1 cellular context compared by ENCODE assay signal in genomic region chr12:73057428-73057827, GRCh38.
TF ChIP-seq lines count a peak whose summit lies in the region.

No MANE protein-coding gene starts in this region.

TF ChIP-seq in GM23338, 12 proteins besides CTCF, POLR2A, EP300 and RAD21 (continued from another document):
- TF ChIP-seq, protein P1, sequence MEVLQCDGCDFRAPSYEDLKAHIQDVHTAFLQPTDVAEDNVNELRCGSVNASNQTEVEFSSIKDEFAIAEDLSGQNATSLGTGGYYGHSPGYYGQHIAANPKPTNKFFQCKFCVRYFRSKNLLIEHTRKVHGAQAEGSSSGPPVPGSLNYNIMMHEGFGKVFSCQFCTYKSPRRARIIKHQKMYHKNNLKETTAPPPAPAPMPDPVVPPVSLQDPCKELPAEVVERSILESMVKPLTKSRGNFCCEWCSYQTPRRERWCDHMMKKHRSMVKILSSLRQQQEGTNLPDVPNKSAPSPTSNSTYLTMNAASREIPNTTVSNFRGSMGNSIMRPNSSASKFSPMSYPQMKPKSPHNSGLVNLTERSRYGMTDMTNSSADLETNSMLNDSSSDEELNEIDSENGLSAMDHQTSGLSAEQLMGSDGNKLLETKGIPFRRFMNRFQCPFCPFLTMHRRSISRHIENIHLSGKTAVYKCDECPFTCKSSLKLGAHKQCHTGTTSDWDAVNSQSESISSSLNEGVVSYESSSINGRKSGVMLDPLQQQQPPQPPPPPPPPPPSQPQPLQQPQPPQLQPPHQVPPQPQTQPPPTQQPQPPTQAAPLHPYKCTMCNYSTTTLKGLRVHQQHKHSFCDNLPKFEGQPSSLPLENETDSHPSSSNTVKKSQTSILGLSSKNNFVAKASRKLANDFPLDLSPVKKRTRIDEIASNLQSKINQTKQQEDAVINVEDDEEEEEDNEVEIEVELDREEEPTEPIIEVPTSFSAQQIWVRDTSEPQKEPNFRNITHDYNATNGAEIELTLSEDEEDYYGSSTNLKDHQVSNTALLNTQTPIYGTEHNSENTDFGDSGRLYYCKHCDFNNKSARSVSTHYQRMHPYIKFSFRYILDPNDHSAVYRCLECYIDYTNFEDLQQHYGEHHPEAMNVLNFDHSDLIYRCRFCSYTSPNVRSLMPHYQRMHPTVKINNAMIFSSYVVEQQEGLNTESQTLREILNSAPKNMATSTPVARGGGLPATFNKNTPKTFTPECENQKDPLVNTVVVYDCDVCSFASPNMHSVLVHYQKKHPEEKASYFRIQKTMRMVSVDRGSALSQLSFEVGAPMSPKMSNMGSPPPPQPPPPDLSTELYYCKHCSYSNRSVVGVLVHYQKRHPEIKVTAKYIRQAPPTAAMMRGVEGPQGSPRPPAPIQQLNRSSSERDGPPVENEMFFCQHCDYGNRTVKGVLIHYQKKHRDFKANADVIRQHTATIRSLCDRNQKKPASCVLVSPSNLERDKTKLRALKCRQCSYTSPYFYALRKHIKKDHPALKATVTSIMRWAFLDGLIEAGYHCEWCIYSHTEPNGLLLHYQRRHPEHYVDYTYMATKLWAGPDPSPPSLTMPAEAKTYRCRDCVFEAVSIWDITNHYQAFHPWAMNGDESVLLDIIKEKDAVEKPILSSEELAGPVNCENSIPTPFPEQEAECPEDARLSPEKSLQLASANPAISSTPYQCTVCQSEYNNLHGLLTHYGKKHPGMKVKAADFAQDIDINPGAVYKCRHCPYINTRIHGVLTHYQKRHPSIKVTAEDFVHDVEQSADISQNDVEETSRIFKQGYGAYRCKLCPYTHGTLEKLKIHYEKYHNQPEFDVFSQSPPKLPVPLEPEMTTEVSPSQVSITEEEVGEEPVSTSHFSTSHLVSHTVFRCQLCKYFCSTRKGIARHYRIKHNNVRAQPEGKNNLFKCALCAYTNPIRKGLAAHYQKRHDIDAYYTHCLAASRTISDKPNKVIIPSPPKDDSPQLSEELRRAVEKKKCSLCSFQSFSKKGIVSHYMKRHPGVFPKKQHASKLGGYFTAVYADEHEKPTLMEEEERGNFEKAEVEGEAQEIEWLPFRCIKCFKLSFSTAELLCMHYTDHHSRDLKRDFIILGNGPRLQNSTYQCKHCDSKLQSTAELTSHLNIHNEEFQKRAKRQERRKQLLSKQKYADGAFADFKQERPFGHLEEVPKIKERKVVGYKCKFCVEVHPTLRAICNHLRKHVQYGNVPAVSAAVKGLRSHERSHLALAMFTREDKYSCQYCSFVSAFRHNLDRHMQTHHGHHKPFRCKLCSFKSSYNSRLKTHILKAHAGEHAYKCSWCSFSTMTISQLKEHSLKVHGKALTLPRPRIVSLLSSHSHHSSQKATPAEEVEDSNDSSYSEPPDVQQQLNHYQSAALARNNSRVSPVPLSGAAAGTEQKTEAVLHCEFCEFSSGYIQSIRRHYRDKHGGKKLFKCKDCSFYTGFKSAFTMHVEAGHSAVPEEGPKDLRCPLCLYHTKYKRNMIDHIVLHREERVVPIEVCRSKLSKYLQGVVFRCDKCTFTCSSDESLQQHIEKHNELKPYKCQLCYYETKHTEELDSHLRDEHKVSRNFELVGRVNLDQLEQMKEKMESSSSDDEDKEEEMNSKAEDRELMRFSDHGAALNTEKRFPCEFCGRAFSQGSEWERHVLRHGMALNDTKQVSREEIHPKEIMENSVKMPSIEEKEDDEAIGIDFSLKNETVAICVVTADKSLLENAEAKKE (CRISPR knock-in tag; IDR thresholded peaks at IDR 0.05) = no peak
- TF ChIP-seq CREB1 (CRISPR knock-in tag; IDR thresholded peaks at IDR 0.05; ENCODE audit: low read depth) (no peak), JUNB (IDR thresholded peaks at IDR 0.05; ENCODE audit: unreplicated experiment) (no peak), ZNF114 (CRISPR knock-in tag; IDR thresholded peaks at IDR 0.05) (no peak), POLR2AphosphoS5 (IDR thresholded peaks at IDR 0.05; ENCODE audit: low read depth) (no peak), EZH2 (IDR thresholded peaks at IDR 0.05; ENCODE audit: low read depth, unreplicated experiment) (no peak), EZH2phosphoT487 (IDR thresholded peaks at IDR 0.05; ENCODE audit: unreplicated experiment) (no peak)
- TF ChIP-seq, protein P2, sequence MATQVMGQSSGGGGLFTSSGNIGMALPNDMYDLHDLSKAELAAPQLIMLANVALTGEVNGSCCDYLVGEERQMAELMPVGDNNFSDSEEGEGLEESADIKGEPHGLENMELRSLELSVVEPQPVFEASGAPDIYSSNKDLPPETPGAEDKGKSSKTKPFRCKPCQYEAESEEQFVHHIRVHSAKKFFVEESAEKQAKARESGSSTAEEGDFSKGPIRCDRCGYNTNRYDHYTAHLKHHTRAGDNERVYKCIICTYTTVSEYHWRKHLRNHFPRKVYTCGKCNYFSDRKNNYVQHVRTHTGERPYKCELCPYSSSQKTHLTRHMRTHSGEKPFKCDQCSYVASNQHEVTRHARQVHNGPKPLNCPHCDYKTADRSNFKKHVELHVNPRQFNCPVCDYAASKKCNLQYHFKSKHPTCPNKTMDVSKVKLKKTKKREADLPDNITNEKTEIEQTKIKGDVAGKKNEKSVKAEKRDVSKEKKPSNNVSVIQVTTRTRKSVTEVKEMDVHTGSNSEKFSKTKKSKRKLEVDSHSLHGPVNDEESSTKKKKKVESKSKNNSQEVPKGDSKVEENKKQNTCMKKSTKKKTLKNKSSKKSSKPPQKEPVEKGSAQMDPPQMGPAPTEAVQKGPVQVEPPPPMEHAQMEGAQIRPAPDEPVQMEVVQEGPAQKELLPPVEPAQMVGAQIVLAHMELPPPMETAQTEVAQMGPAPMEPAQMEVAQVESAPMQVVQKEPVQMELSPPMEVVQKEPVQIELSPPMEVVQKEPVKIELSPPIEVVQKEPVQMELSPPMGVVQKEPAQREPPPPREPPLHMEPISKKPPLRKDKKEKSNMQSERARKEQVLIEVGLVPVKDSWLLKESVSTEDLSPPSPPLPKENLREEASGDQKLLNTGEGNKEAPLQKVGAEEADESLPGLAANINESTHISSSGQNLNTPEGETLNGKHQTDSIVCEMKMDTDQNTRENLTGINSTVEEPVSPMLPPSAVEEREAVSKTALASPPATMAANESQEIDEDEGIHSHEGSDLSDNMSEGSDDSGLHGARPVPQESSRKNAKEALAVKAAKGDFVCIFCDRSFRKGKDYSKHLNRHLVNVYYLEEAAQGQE (IDR thresholded peaks at IDR 0.05; ENCODE audit: unreplicated experiment) = no peak
